In the genomic region with DNA sequence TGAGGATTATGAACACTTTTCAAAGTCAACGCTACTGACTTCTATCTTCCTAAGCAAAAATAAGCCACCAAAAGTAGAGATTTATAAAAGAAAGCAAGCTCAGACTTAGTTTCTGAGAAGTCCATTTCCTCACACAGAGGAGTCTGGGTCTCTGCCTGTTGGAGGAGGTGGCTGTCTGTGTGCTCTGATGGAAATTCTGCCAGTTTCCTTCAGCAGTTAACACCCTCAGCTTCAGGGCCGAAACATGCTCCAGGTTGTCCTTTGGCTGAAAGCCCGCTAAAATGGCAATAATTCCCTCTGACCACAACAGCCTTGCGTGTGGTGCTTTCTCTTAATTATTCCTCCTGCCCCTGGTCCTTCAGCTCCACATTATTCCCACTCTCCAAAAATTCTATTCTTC, we compare ENCODE assay signal across 27 cellular contexts.
DNase-seq lines count a peak whose midpoint lies in the region; ATAC-seq, FAIRE-seq and TF ChIP-seq lines count a peak whose summit lies in the region.
"Had no signal": no experiment of that assay in that cellular context is flagged by ENCODE, and none has a peak within 500 bp of the region (broad histone marks: within the 10 kb centered on the region; RNA-seq: fewer than 3 reads in every experiment).

No MANE protein-coding gene starts in this region.

- POLR2A ChIA-PET in MCF 10A (lab: Yijun Ruan, JAX) (no interaction called here), K562 (lab: Yijun Ruan, JAX) (interaction anchor here (0.9 to 1.2 kb wide), 2 partner anchors 12 to 23 kb away, joined by 3 to 4 read pairs; no protein-coding TSS in a partner anchor)

- TF ChIP-seq POLR2A in K562 (conservative IDR thresholded peaks at IDR 0.05): no peak

- no peaks in the 10 kb centered on the region for H3K9me1 ChIP-seq in K562 (ENCODE audit: control insufficient read depth, insufficient read depth, low read length)

- H3K4me3 Mint-ChIP-seq in MCF 10A (ENCODE audit: unreplicated experiment): no peak overlapping the region
- H3K4me3 Mint-ChIP-seq: CD14-positive monocyte; CD4-positive, alpha-beta T cell; CD8-positive, alpha-beta memory T cell had no signal

- H3K4me2 ChIP-seq in mammary epithelial cell (ENCODE audit: insufficient read depth, low read depth, low read length) (no peak overlapping the region), K562 (ENCODE audit: insufficient read depth, low read length) (no peak overlapping the region), hepatocyte (no peak overlapping the region)
- H3K4me2 ChIP-seq: BLaER1 treated with 17β-estradiol and CSF1 and Interleukin-3, amounts not matched to agents 10 nM and 100 nM had no signal

- ATAC-seq in K562 (no peak; the same call in 2 of the 3 replicates), pancreas (peak; percentile 58 to 83 (median 76))
- ATAC-seq: GM12878 had no signal

- peaks cover 4% of the 10 kb centered on the region for H3K4me1 ChIP-seq in mammary epithelial cell (ENCODE audit: insufficient read depth, low read length)
- H3K4me1 ChIP-seq in K562 (replicated peaks in 1 of 2; ENCODE audit: control insufficient read depth in 2 of 2, insufficient read depth in 2 of 2, low read length in 2 of 2): peaks cover 0 to 10% of the 10 kb centered on the region in 2 experiments; a peak in 1 of 5 replicates
- H3K4me1 ChIP-seq in pancreas: peaks cover 0 to 11% (median 0%) of the 10 kb centered on the region in 3 donors
- no peaks in the 10 kb centered on the region for H3K4me1 ChIP-seq in hepatocyte (ENCODE audit: insufficient read depth)
- H3K4me1 ChIP-seq: BLaER1 treated with 17β-estradiol and CSF1 and Interleukin-3, amounts not matched to agents 10 nM and 100 nM had no signal

- DNase-seq in DMS79 treated with DMSO at 0.1 percent for 48 hours (lab: John Stamatoyannopoulos, UW) (peak; percentile 79), DMS79 (lab: John Stamatoyannopoulos, UW) (no peak), mammary epithelial cell (no peak), MCF 10A (ENCODE audit: unreplicated experiment) (no peak), K562 (ENCODE audit: extremely low read depth in 1 of 4, low spot score in 3 of 4) (no peak), pancreas (no peak), hepatocyte (ENCODE audit: low spot score) (no peak), iPS-NIHi7 (ENCODE audit: extremely low spot score) (no peak)
- DNase-seq: ACHN; AML-193; BE2C; Calu3; CD4-positive, alpha-beta T cell; CD8-positive, alpha-beta memory T cell; DMS53; EL; GDM1; GM23248; H7; HCEC 1CT had no signal

- no peaks in the 10 kb centered on the region for H3K36me3 Mint-ChIP-seq in MCF 10A (ENCODE audit: insufficient read depth, unreplicated experiment)
- H3K36me3 Mint-ChIP-seq: CD14-positive monocyte; CD8-positive, alpha-beta memory T cell had no signal

- BruUV-seq in mammary epithelial cell (replicated peaks; lab: Mats Ljungman, UMichigan) (no TSS peak), MCF 10A (replicated peaks; lab: Mats Ljungman, UMichigan) (no TSS peak), K562 (replicated peaks; lab: Mats Ljungman, UMichigan) (no TSS peak)

- dilution Hi-C loops in mammary epithelial cell (cut with HindIII; ENCODE audit: low sequenced_read_pairs): no loop called here

- no peaks in the 10 kb centered on the region for H3K27me3 Mint-ChIP-seq in MCF 10A (ENCODE audit: insufficient read depth, unreplicated experiment)
- H3K27me3 Mint-ChIP-seq: CD4-positive, alpha-beta T cell had no signal

- H3K9me2 ChIP-seq in hepatocyte (replicated peaks; ENCODE audit: insufficient read depth): no peaks in the 10 kb centered on the region

- H3K27me3 ChIP-seq in mammary epithelial cell (ENCODE audit: insufficient read depth, low read length) (no peaks in the 10 kb centered on the region), K562 (ENCODE audit: control insufficient read depth in 2 of 2, insufficient read depth in 2 of 2, low read length in 2 of 2) (no peaks in the 10 kb centered on the region), pancreas (no peaks in the 10 kb centered on the region), hepatocyte (no peaks in the 10 kb centered on the region)
- H3K27me3 ChIP-seq: BE2C; BLaER1 treated with 17β-estradiol and CSF1 and Interleukin-3, amounts not matched to agents 10 nM and 100 nM had no signal

- H3K36me3 ChIP-seq in mammary epithelial cell (ENCODE audit: insufficient read depth, low read length) (no peaks in the 10 kb centered on the region), K562 (ENCODE audit: control insufficient read depth, insufficient read depth, low read length) (no peaks in the 10 kb centered on the region), pancreas (no peaks in the 10 kb centered on the region), hepatocyte (replicated peaks; ENCODE audit: insufficient read depth, low read depth) (no peaks in the 10 kb centered on the region)
- H3K36me3 ChIP-seq: BLaER1 treated with 17β-estradiol and CSF1 and Interleukin-3, amounts not matched to agents 10 nM and 100 nM had no signal

- H3K9ac ChIP-seq in mammary epithelial cell (ENCODE audit: insufficient read depth, low read length): no peak overlapping the region
- H3K9ac ChIP-seq in K562 (ENCODE audit: insufficient read depth in 1 of 2, low read depth in 2 of 2, low read length in 2 of 2): no peak overlapping the region
- H3K9ac ChIP-seq: BLaER1 treated with 17β-estradiol and CSF1 and Interleukin-3, amounts not matched to agents 10 nM and 100 nM; GM23248 had no signal

- H3K27ac ChIP-seq in mammary epithelial cell (ENCODE audit: insufficient read depth, low read depth, low read length): no peak overlapping the region
- no peak overlapping the region for H3K27ac ChIP-seq in K562 (ENCODE audit: extremely low read depth, low read depth, low read length)
- H3K27ac ChIP-seq in pancreas: no peak overlapping the region
- no peak overlapping the region for H3K27ac ChIP-seq in hepatocyte
- H3K27ac ChIP-seq: 22Rv1; BLaER1 treated with 17β-estradiol and CSF1 and Interleukin-3, amounts not matched to agents 10 nM and 100 nM; GM23248 had no signal

- CTCF ChIA-PET in mammary epithelial cell (lab: Charles Lee; ENCODE audit: low non-redundant PET) (interaction anchor here (0.6 kb wide), 1 partner anchor 60 kb away, joined by 35 read pairs; no protein-coding TSS in a partner anchor), MCF 10A (lab: Yijun Ruan, JAX) (interaction anchor here (0.6 to 0.8 kb wide), 3 partner anchors 8 to 166 kb away, joined by 3 read pairs; no protein-coding TSS in a partner anchor), K562 (lab: Yijun Ruan, JAX; ENCODE audit: low intra/inter-chr PET ratio) (no interaction called here)

- H3K9me3 Mint-ChIP-seq in MCF 10A (ENCODE audit: unreplicated experiment): peaks cover 7% of the 10 kb centered on the region

- intact Hi-C loops in mammary epithelial cell (cut with micrococcal nuclease) (no loop called here), MCF 10A (cut with micrococcal nuclease) (no loop called here), K562 (cut with micrococcal nuclease) (no loop called here), pancreas (cut with DNase I) (no loop called here)

- no peak overlapping the region for H3K4me3 ChIP-seq in mammary epithelial cell (replicated peaks in 1 of 3; ENCODE audit: insufficient read depth in 1 of 3, low read depth in 2 of 3, low read length in 3 of 3)
- no peak overlapping the region for H3K4me3 ChIP-seq in K562
- H3K4me3 ChIP-seq in pancreas: no peak overlapping the region
- H3K4me3 ChIP-seq in hepatocyte: no peak overlapping the region
- H3K4me3 ChIP-seq: BLaER1 treated with 17β-estradiol and CSF1 and Interleukin-3, amounts not matched to agents 10 nM and 100 nM; GM12878; GM23248 had no signal

- no peak for TF ChIP-seq EP300 in K562 (IDR thresholded peaks at IDR 0.05; ENCODE audit: low read length)

- H3K79me2 ChIP-seq in mammary epithelial cell (ENCODE audit: insufficient read depth, low read length) (no peaks in the 10 kb centered on the region), K562 (ENCODE audit: control insufficient read depth, insufficient read depth, low read length) (no peaks in the 10 kb centered on the region), hepatocyte (no peaks in the 10 kb centered on the region)

- H3K9me3 ChIP-seq in mammary epithelial cell (replicated peaks; ENCODE audit: insufficient read depth, low read length) (no peaks in the 10 kb centered on the region), K562 (replicated peaks; ENCODE audit: control insufficient read depth, insufficient read depth, low read depth, low read length) (no peaks in the 10 kb centered on the region), pancreas (no peaks in the 10 kb centered on the region), hepatocyte (ENCODE audit: low read depth) (no peaks in the 10 kb centered on the region)
- H3K9me3 ChIP-seq: BE2C had no signal

- no peak for TF ChIP-seq RAD21 in K562 (CRISPR knock-in tag; conservative IDR thresholded peaks at IDR 0.05 in 1 of 2, IDR thresholded peaks at IDR 0.05 in 1 of 2)

- no peak for FAIRE-seq in K562 (lab: Jason Lieb, UNC)
- no peak for FAIRE-seq in pancreas (lab: Jason Lieb, UNC)
- FAIRE-seq: A204.1, GM12878, GM19239, H1 had no signal

- no peak overlapping the region for H3K27ac Mint-ChIP-seq in MCF 10A (ENCODE audit: low read depth, unreplicated experiment)
- H3K27ac Mint-ChIP-seq: CD4-positive, alpha-beta T cell; CD8-positive, alpha-beta memory T cell had no signal

- TF ChIP-seq CTCF in mammary epithelial cell (conservative IDR thresholded peaks at IDR 0.05 in 1 of 2, IDR thresholded peaks at IDR 0.05 in 1 of 2; ENCODE audit: extremely low read depth in 1 of 2, insufficient read depth in 1 of 2, low read depth in 1 of 2, low read length in 2 of 2): no peak
- no peak for TF ChIP-seq CTCF in MCF 10A (IDR thresholded peaks at IDR 0.05; ENCODE audit: unreplicated experiment)
- no peak for TF ChIP-seq CTCF in K562 (IDR thresholded peaks at IDR 0.05 in 2 of 3, conservative IDR thresholded peaks at IDR 0.05 in 1 of 3; ENCODE audit: insufficient read depth in 2 of 3, low read depth in 1 of 3, low read length in 3 of 3)
- no peak for TF ChIP-seq CTCF in pancreas (IDR thresholded peaks at IDR 0.05)
- TF ChIP-seq CTCF in hepatocyte (IDR thresholded peaks at IDR 0.05; ENCODE audit: poor library complexity): no peak

- H4K20me1 ChIP-seq in mammary epithelial cell (ENCODE audit: insufficient read depth, low read length) (no peaks in the 10 kb centered on the region), K562 (replicated peaks; ENCODE audit: control insufficient read depth, insufficient read depth, low read length) (no peaks in the 10 kb centered on the region), hepatocyte (ENCODE audit: insufficient read depth, poor library complexity, severe bottlenecking) (no peaks in the 10 kb centered on the region)
- H4K20me1 ChIP-seq: BLaER1 treated with 17β-estradiol and CSF1 and Interleukin-3, amounts not matched to agents 10 nM and 100 nM had no signal

- H2AFZ ChIP-seq in mammary epithelial cell (ENCODE audit: low read depth, low read length): peak overlapping the region; percentile 60
- H2AFZ ChIP-seq in K562 (ENCODE audit: low read depth, low read length): peak overlapping the region; percentile 72
- no peak overlapping the region for H2AFZ ChIP-seq in hepatocyte
- H2AFZ ChIP-seq: GM23248 had no signal

- WGBS in mammary epithelial cell (ENCODE audit: low coverage, missing lambda C conversion rate): 26% methylated on average over 4 of the region's 4 CpGs
- 42% methylated on average over 4 of the region's 4 CpGs for WGBS in K562 (ENCODE audit: insufficient coverage, low coverage, missing lambda C conversion rate)
- 62 to 67% methylated on average over 4 of the region's 4 CpGs for WGBS in pancreas, 2 donors
- 82% methylated on average over 4 of the region's 4 CpGs for WGBS in hepatocyte (ENCODE audit: low lambda C conversion rate, missing lambda C conversion rate)

- no peaks in the 10 kb centered on the region for H3K4me1 Mint-ChIP-seq in MCF 10A (ENCODE audit: insufficient read depth, unreplicated experiment)
- H3K4me1 Mint-ChIP-seq: CD14-positive monocyte; CD8-positive, alpha-beta memory T cell had no signal

- in situ Hi-C loops in mammary epithelial cell (cut with MboI; ENCODE audit: low sequenced_read_pairs in 2 of 2): no loop called here
- in situ Hi-C loops in K562 (cut with MboI): no loop called here
